Comparison of ENCODE assay signal across 9 cellular contexts in the genomic region with DNA sequence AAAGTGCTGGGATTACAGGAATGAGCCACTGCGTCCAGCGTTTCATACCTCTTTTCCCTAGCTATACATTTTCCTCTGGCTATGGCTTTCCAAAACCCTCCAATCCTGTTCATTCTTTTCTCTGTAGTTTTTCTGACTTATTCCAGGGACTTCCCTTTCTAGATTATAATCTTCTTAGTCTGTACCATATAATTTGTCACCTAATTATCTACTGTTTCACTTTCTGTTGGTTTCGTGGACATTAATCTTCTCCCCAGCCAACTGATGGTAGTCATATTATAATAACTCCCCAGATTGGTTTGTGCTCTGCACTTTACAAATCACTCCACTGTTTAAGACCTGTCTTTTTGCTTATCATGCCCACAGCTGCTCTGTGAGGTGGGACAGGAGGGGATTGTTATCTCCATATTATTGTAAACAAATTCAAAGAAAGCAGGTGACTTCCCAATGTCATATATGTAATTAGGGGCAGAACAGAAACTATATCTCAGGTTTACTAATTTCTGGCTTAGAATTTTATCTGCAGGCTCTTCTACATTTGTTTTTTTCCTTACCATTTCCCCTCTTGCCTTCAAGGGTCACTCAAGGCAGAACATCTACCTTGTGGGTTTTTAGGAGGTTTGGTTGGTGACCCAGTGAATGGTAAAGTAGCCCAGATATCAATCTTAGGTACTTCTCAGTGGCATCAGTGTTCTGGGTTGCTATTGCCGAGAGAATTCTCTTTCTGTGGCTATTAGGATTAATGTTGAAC. TPM values are rescaled to one million over a fixed set of nuclear protein-coding genes. Genes with fewer than 3 reads are reported as not detected.
DNase-seq lines count a peak whose midpoint lies in the region; ATAC-seq, FAIRE-seq and TF ChIP-seq lines count a peak whose summit lies in the region.
"Had no signal": no experiment of that assay in that cellular context is flagged by ENCODE, and none has a peak within 500 bp of the region (broad histone marks: within the 10 kb centered on the region; RNA-seq: fewer than 3 reads in every experiment).

No MANE protein-coding gene starts in this region.

- peak overlapping the region; percentile 41 for H3K27ac ChIP-seq in colonic mucosa
- H3K27ac ChIP-seq in upper lobe of right lung: peak overlapping the region; percentile 5

- H3K36me3 ChIP-seq in colonic mucosa (no peaks in the 10 kb centered on the region), upper lobe of right lung (no peaks in the 10 kb centered on the region), BE2C (no peaks in the 10 kb centered on the region)

- H3K9me3 Mint-ChIP-seq in activated naive CD4-positive, alpha-beta T cell treated with anti-CD3 and anti-CD28 coated beads, Interleukin-2, amount 50 U/mL, for 72 hours: no peaks in the 10 kb centered on the region

- peak; percentile 68 to 87 for ATAC-seq in activated naive CD4-positive, alpha-beta T cell treated with anti-CD3 and anti-CD28 coated beads, Interleukin-2, amount 50 U/mL, for 72 hours
- ATAC-seq in HG03135 (IDR thresholded peaks at IDR 0.05; ENCODE audit: unreplicated experiment) (peak; percentile 43), upper lobe of right lung (no peak)

- H3K4me3 ChIP-seq in colonic mucosa (no peak overlapping the region), upper lobe of right lung (no peak overlapping the region), BE2C (ENCODE audit: low read depth, low read length) (no peak overlapping the region)

- peaks cover 0 to 6% of the 10 kb centered on the region in 2 donors for H3K36me3 Mint-ChIP-seq in activated naive CD4-positive, alpha-beta T cell treated with anti-CD3 and anti-CD28 coated beads, Interleukin-2, amount 50 U/mL, for 72 hours

- TF ChIP-seq CTCF in colonic mucosa (IDR thresholded peaks at IDR 0.05) (no peak), upper lobe of right lung (IDR thresholded peaks at IDR 0.05) (no peak), BE2C (IDR thresholded peaks at IDR 0.05; ENCODE audit: low read depth, low read length) (no peak)

- peak overlapping the region; percentile 58 to 88 for H3K27ac Mint-ChIP-seq in activated naive CD4-positive, alpha-beta T cell treated with anti-CD3 and anti-CD28 coated beads, Interleukin-2, amount 50 U/mL, for 72 hours

- H3K27me3 ChIP-seq in colonic mucosa: no peaks in the 10 kb centered on the region
- no peaks in the 10 kb centered on the region for H3K27me3 ChIP-seq in upper lobe of right lung
- H3K27me3 ChIP-seq in BE2C: no peaks in the 10 kb centered on the region

- no peak for FAIRE-seq in HTR-8/SVneo (lab: Jason Lieb, UNC)

- no peak overlapping the region for H3K9ac ChIP-seq in colonic mucosa (ENCODE audit: low read depth in 2 of 2, low read length in 2 of 2)

- intact Hi-C loops in colonic mucosa (cut with DNase I) (no loop called here), upper lobe of right lung (cut with DNase I) (no loop called here)

- DNase-seq in activated naive CD4-positive, alpha-beta T cell treated with anti-CD3 and anti-CD28 coated beads, Interleukin-2, amount 50 U/mL, for 72 hours (ENCODE audit: low spot score in 2 of 2): no peak
- no peak for DNase-seq in activated naive CD4-positive, alpha-beta T cell treated with anti-CD3 and anti-CD28 coated beads, Interleukin-2, amount 50 U/mL, for 16 hours
- DNase-seq in colonic mucosa: no peak
- no peak for DNase-seq in upper lobe of right lung
- no peak for DNase-seq in BE2C
- DNase-seq in HTR-8/SVneo (ENCODE audit: insufficient read length, low spot score): no peak
- no peak for DNase-seq in kidney glomerular epithelial cell (lab: John Stamatoyannopoulos, UW)
- DNase-seq: IMR-90 had no signal

- H3K9me3 ChIP-seq in colonic mucosa (no peaks in the 10 kb centered on the region), upper lobe of right lung (no peaks in the 10 kb centered on the region), BE2C (no peaks in the 10 kb centered on the region)

- H3K4me1 ChIP-seq in colonic mucosa (peaks cover 12% of the 10 kb centered on the region), upper lobe of right lung (peaks cover 31% of the 10 kb centered on the region), BE2C (no peaks in the 10 kb centered on the region; the same call in 1 of the 2 replicates)

RNA-seq across cellular contexts. Expression of a gene that starts 23.9 kb away (rescaled TPM):
- 10 to 100 TPM; 75.8 to 88.8 TPM for total RNA-seq in activated naive CD4-positive, alpha-beta T cell treated with anti-CD3 and anti-CD28 coated beads, Interleukin-2, amount 50 U/mL, for 72 hours
- total RNA-seq in colonic mucosa (10 to 100 TPM; 39.1 to 56.8 TPM), upper lobe of right lung (60.7 TPM)
- polyA plus RNA-seq in BE2C (2012; ENCODE audit: insufficient read depth, insufficient read length, low read depth): 29.2 TPM

RNA-seq across cellular contexts. Expression of a gene that starts 38.6 kb away (rescaled TPM):
- 100 to 1,000 TPM; 109 to 154 TPM for total RNA-seq in activated naive CD4-positive, alpha-beta T cell treated with anti-CD3 and anti-CD28 coated beads, Interleukin-2, amount 50 U/mL, for 72 hours
- total RNA-seq in colonic mucosa (10 to 100 TPM; 59.8 to 63.3 TPM), upper lobe of right lung (65.6 TPM)
- 130 TPM for polyA plus RNA-seq in BE2C (2012; ENCODE audit: insufficient read depth, insufficient read length, low read depth)
